Comparison of ENCODE assay signal across 1 cellular context in the genomic region with DNA sequence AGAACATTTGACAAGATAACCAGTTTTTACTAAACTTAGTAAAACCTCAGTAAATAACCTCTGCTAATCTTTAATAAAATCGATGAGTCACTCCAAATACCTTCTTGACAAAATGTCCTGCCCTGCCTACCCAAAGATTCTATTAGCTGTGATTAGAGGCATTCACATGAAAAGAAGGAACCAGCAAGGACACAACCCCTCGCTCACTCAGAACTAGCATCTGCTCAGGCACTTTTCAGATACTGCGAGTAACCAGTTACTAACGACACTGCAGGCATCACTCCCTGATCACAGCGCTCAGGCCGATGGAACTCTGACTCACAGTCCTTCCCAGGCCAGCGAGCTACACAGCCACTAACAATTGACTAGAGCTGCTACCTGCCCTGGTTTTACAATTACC.
TF ChIP-seq lines count a peak whose summit lies in the region.

No MANE protein-coding gene starts in this region.

TF ChIP-seq in GM23338, 12 proteins besides CTCF, POLR2A, EP300 and RAD21 (continued from another document):
- TF ChIP-seq, protein P1, sequence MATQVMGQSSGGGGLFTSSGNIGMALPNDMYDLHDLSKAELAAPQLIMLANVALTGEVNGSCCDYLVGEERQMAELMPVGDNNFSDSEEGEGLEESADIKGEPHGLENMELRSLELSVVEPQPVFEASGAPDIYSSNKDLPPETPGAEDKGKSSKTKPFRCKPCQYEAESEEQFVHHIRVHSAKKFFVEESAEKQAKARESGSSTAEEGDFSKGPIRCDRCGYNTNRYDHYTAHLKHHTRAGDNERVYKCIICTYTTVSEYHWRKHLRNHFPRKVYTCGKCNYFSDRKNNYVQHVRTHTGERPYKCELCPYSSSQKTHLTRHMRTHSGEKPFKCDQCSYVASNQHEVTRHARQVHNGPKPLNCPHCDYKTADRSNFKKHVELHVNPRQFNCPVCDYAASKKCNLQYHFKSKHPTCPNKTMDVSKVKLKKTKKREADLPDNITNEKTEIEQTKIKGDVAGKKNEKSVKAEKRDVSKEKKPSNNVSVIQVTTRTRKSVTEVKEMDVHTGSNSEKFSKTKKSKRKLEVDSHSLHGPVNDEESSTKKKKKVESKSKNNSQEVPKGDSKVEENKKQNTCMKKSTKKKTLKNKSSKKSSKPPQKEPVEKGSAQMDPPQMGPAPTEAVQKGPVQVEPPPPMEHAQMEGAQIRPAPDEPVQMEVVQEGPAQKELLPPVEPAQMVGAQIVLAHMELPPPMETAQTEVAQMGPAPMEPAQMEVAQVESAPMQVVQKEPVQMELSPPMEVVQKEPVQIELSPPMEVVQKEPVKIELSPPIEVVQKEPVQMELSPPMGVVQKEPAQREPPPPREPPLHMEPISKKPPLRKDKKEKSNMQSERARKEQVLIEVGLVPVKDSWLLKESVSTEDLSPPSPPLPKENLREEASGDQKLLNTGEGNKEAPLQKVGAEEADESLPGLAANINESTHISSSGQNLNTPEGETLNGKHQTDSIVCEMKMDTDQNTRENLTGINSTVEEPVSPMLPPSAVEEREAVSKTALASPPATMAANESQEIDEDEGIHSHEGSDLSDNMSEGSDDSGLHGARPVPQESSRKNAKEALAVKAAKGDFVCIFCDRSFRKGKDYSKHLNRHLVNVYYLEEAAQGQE (IDR thresholded peaks at IDR 0.05; ENCODE audit: unreplicated experiment) = no peak
- TF ChIP-seq STAT1 (IDR thresholded peaks at IDR 0.05; ENCODE audit: unreplicated experiment) = no peak
